15 cellular contexts compared by ENCODE assay signal in genomic region chr10:128068398-128069285, GRCh38. TPM values are rescaled to one million over a fixed set of nuclear protein-coding genes. Genes with fewer than 3 reads are reported as not detected.
DNase-seq lines count a peak whose midpoint lies in the region; ATAC-seq and TF ChIP-seq lines count a peak whose summit lies in the region.
"Had no signal": no experiment of that assay in that cellular context is flagged by ENCODE, and none has a peak within 500 bp of the region (broad histone marks: within the 10 kb centered on the region; RNA-seq: fewer than 3 reads in every experiment).

No MANE protein-coding gene starts in this region.

- peaks cover 88% of the 10 kb centered on the region for H3K4me1 Mint-ChIP-seq in dendritic cell treated with granulocyte-macrophage colony-stimulating factor and Interleukin-4, amounts not matched to agents 40 ng/mL and 50 ng/mL, for 4 days (ENCODE audit: low read depth)

- H3K27ac ChIP-seq in transverse colon = no peak overlapping the region
- H3K27ac ChIP-seq: ascending aorta, HL-60, pancreas, SJSA1, upper lobe of left lung had no signal

- no peaks in the 10 kb centered on the region for H3K27me3 Mint-ChIP-seq in dendritic cell treated with granulocyte-macrophage colony-stimulating factor and Interleukin-4, amounts not matched to agents 40 ng/mL and 50 ng/mL, for 4 days
- H3K27me3 Mint-ChIP-seq: stimulated activated memory B cell treated with anti-CD40 and anti-IgM and Interleukin-4, amounts not matched to agents 10 μg/mL and 1 μg/mL and 100 μg/mL, for 72 hours had no signal

- H3K4me3 ChIP-seq in transverse colon = no peak overlapping the region
- H3K4me3 ChIP-seq: ascending aorta, pancreas, SJSA1, upper lobe of left lung had no signal

- intact Hi-C loops in dendritic cell treated with granulocyte-macrophage colony-stimulating factor and Interleukin-4, amounts not matched to agents 40 ng/mL and 50 ng/mL, for 4 days (cut with micrococcal nuclease) = loop anchor here (1.0 kb wide), 2 partner anchors 33 to 161 kb away; partner anchors contain the start of gene PTPRE
- intact Hi-C loops in transverse colon (cut with DNase I; ENCODE audit: low total_unique reads) = no loop called here

- H3K27me3 ChIP-seq in transverse colon = no peaks in the 10 kb centered on the region
- H3K27me3 ChIP-seq: ascending aorta, pancreas, SJSA1, upper lobe of left lung had no signal

- ATAC-seq in HG03064 (IDR thresholded peaks at IDR 0.05; ENCODE audit: low read depth, unreplicated experiment) (peak; percentile 2), HG03354 (IDR thresholded peaks at IDR 0.05; ENCODE audit: poor library complexity, severe bottlenecking, unreplicated experiment) (no peak), SK-N-SH treated with all-trans-retinoic acid at 6 μM for 48 hours (no peak; the same call in 2 of the 3 replicates)
- no peak for ATAC-seq in stimulated activated naive CD8-positive, alpha-beta T cell treated with anti-CD3 and anti-CD28 coated beads, Interleukin-15, Interleukin-2, amounts not matched to agents 100 U/mL and 50 U/mL, for 24 hours

- peaks cover 0 to 19% (median 3%) of the 10 kb centered on the region in 4 donors for H3K4me1 ChIP-seq in transverse colon
- H3K4me1 ChIP-seq: pancreas had no signal

- no peaks in the 10 kb centered on the region for H3K9me3 ChIP-seq in transverse colon
- H3K9me3 ChIP-seq: ascending aorta, pancreas, SJSA1, upper lobe of left lung had no signal

- TF ChIP-seq POLR2A in transverse colon (IDR thresholded peaks at IDR 0.05) = no peak

- H3K36me3 ChIP-seq in transverse colon = peaks cover 0 to 12% (median 0%) of the 10 kb centered on the region in 4 donors
- H3K36me3 ChIP-seq: pancreas, SJSA1 had no signal

- no peak for TF ChIP-seq CTCF in transverse colon (IDR thresholded peaks at IDR 0.05)

- in situ Hi-C loops in transverse colon (cut with MboI; ENCODE audit: low pct_ligation_motif_present in 1 of 4, low pct_unique_long_range_greater_than_20kb in 1 of 4, low sequenced_read_pairs in 3 of 4) = no loop called here

- 89 to 90% methylated on average over 2 to 19 of the region's 19 CpGs for WGBS in transverse colon (ENCODE audit: low coverage in 1 of 2), 2 donors

- peak; percentile 59 for DNase-seq in activated effector memory CD4-positive, alpha-beta T cell treated with anti-CD3 and anti-CD28 coated beads, Interleukin-2, amount 50 U/mL, for 16 hours
- DNase-seq in activated effector memory CD4-positive, alpha-beta T cell treated with Interleukin-2 at 50 U/mL for 16 hours = no peak
- DNase-seq in transverse colon = peak; percentile 7
- no peak for DNase-seq in stimulated activated naive CD8-positive, alpha-beta T cell treated with anti-CD3 and anti-CD28 coated beads, Interleukin-15, Interleukin-2, amounts not matched to agents 100 U/mL and 50 U/mL, for 24 hours
- DNase-seq: NCI-H2029 had no signal

- TF ChIP-seq EP300 in transverse colon (IDR thresholded peaks at IDR 0.05; ENCODE audit: low read depth) = no peak

- H3K9me3 Mint-ChIP-seq in dendritic cell treated with granulocyte-macrophage colony-stimulating factor and Interleukin-4, amounts not matched to agents 40 ng/mL and 50 ng/mL, for 4 days = peaks cover 5% of the 10 kb centered on the region

- H3K4me3 Mint-ChIP-seq in dendritic cell treated with granulocyte-macrophage colony-stimulating factor and Interleukin-4, amounts not matched to agents 40 ng/mL and 50 ng/mL, for 4 days = no peak overlapping the region
- H3K4me3 Mint-ChIP-seq: stimulated activated memory B cell treated with anti-CD40 and anti-IgM and Interleukin-4, amounts not matched to agents 10 μg/mL and 1 μg/mL and 100 μg/mL, for 72 hours had no signal

- H3K36me3 Mint-ChIP-seq in dendritic cell treated with granulocyte-macrophage colony-stimulating factor and Interleukin-4, amounts not matched to agents 40 ng/mL and 50 ng/mL, for 4 days (ENCODE audit: low read depth) = peaks cover 100% of the 10 kb centered on the region

- peak overlapping the region; percentile 86 for H3K27ac Mint-ChIP-seq in dendritic cell treated with granulocyte-macrophage colony-stimulating factor and Interleukin-4, amounts not matched to agents 40 ng/mL and 50 ng/mL, for 4 days
- H3K27ac Mint-ChIP-seq: stimulated activated memory B cell treated with anti-CD40 and anti-IgM and Interleukin-4, amounts not matched to agents 10 μg/mL and 1 μg/mL and 100 μg/mL, for 72 hours had no signal

TF ChIP-seq in SK-N-SH treated with all-trans-retinoic acid at 6 μM for 48 hours, 23 proteins besides CTCF, POLR2A, EP300 and RAD21:
- TF ChIP-seq TSHZ2 (CRISPR knock-in tag; IDR thresholded peaks at IDR 0.05) = no peak
- TF ChIP-seq ZNF70 (CRISPR knock-in tag; IDR thresholded peaks at IDR 0.05) = no peak
- TF ChIP-seq ZC3H10 (CRISPR knock-in tag; IDR thresholded peaks at IDR 0.05) = no peak
- no peak for TF ChIP-seq ZNF8 (CRISPR knock-in tag; IDR thresholded peaks at IDR 0.05)
- no peak for TF ChIP-seq ESRRG (CRISPR knock-in tag; IDR thresholded peaks at IDR 0.05)
- TF ChIP-seq ZNF565 (CRISPR knock-in tag; conservative IDR thresholded peaks at IDR 0.05; ENCODE audit: low read depth) = no peak
TF ChIP-seq in SK-N-SH treated with all-trans-retinoic acid at 6 μM for 48 hours: peak in this region for 0.

RNA-seq across cellular contexts. Expression of gene MKI67, which starts 57.6 kb away (rescaled TPM):
- total RNA-seq in transverse colon = 10 to 100 TPM in 2 of 4 donors, 1 to 10 TPM in 2; 4.5 to 40.8 (median 8.4) TPM

Comparison
In these comparisons a context has a peak if more than half of its experiments do, and no peak if none do; other contexts are left out.
1. DNase-seq: peak in activated effector memory CD4-positive, alpha-beta T cell treated with anti-CD3 and anti-CD28 coated beads, Interleukin-2, amount 50 U/mL, for 16 hours (single experiment) and transverse colon (single experiment); none in activated effector memory CD4-positive, alpha-beta T cell treated with Interleukin-2 at 50 U/mL for 16 hours (single experiment) and stimulated activated naive CD8-positive, alpha-beta T cell treated with anti-CD3 and anti-CD28 coated beads, Interleukin-15, Interleukin-2, amounts not matched to agents 100 U/mL and 50 U/mL, for 24 hours (single experiment).